In the genomic region with DNA sequence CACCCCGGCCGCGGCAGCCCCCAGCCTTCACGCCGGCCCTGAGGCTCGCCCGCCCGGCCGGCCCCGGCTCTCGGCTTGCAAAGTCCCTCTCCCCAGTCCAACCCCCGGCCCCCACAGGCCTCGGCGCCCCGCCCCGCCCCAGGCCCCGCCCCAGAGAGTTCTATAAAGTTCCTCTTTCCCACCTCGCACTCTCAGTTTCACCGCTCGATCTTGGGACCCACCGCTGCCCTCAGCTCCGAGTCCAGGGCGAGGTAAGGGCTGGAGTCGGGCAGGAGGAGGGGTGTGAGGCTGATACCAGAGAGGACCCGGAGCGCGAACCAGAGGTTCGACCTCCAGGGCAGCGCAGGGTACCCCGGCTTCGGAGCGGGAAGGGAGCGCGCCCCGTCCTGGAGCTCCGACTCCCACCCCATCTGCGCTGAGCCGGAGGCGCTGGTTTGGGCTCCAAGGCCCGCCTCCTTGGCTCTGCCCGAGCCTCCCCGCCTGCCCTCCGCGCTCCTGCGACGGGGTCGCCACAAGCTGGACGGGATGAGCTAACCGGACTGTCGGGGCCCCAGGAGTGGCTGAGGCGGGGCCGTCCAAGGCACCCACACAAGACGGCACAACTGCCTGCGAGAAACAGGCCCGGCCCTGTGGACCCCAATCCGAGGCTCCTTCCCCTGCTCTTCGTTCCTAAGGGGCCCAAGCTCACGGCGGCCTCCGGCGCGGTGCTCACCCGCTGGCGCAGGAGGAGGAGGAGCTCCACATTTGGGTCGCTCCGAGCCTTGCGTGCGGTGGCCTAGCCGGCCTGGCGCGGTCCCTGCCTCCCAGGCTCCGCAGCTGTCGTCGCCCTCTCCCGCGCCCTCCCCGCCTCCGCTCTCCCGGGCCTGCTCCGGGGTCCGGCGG, we compare ENCODE assay signal across 1 cellular context.
TF ChIP-seq lines count a peak whose summit lies in the region.

Gene IRF4, plus strand, starts transcription at position 194 of the 882 bp plus-strand sequence. CDS start 1,401 bp downstream, outside the sequence.

TF ChIP-seq in SK-N-SH, 30 proteins besides CTCF, POLR2A, EP300 and RAD21 (continued from another document):
- no peak for TF ChIP-seq USF2 (IDR thresholded peaks at IDR 0.05; ENCODE audit: borderline replicate concordance, low read depth, low read length)
- no peak for TF ChIP-seq GABPA (IDR thresholded peaks at IDR 0.05; ENCODE audit: low read depth)
- no peak for TF ChIP-seq TAF1 (IDR thresholded peaks at IDR 0.05; ENCODE audit: borderline replicate concordance, low read depth, low read length)
- TF ChIP-seq CHD2 (IDR thresholded peaks at IDR 0.05; ENCODE audit: low read length, partially characterized antibody), result no peak
- TF ChIP-seq NRF1 (IDR thresholded peaks at IDR 0.05; ENCODE audit: low read depth, low read length), result no peak
- no peak for TF ChIP-seq ZBTB33 (IDR thresholded peaks at IDR 0.05; ENCODE audit: borderline replicate concordance, low read depth)
- TF ChIP-seq POLR2AphosphoS5 (IDR thresholded peaks at IDR 0.05; ENCODE audit: low read depth, low read length), result no peak
- TF ChIP-seq MEF2A (IDR thresholded peaks at IDR 0.05; ENCODE audit: borderline replicate concordance, low read depth), result no peak
